Comparison of ENCODE assay signal across 32 cellular contexts in the genomic region with DNA sequence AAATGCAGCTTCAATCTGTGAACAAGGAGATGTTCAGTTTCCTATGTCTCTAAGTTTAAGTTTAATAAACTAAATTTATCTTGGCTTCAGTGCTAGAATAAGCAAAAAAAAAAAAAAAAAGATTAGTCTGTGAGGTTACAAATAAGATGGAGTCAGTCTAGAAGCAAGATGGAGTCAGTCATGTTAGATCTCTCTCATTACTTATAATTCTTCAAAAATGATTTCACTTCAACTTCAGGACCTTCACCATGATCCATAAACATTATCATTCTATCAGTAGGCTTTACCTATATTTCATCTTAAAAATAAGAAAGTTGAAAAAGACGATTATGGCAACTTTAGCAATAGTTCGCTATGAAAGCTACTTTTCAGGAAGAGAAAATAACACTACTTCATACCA. TPM values are rescaled to one million over a fixed set of nuclear protein-coding genes. Genes with fewer than 3 reads are reported as not detected.
"Had no signal": no experiment of that assay in that cellular context is flagged by ENCODE, and none has a peak within 500 bp of the region (broad histone marks: within the 10 kb centered on the region; RNA-seq: fewer than 3 reads in every experiment).

No MANE protein-coding gene starts in this region.

- H3K4me3 Mint-ChIP-seq: naive thymus-derived CD8-positive, alpha-beta T cell; nephron; neural crest cell; stimulated activated naive B cell treated with anti-CD40 and anti-IgM and Interleukin-4, amounts not matched to agents 10 μg/mL and 1 μg/mL and 100 μg/mL, for 72 hours had no signal

- H3K4me1 ChIP-seq: lower lobe of right lung, prostate gland, stomach, testis, thyroid gland, transverse colon, upper lobe of left lung, vagina had no signal

- DNase-seq: islet precursor cell; left cardiac atrium; left ventricle myocardium superior; lower lobe of right lung; mammary epithelial cell; mesenchymal stem cell; naive thymus-derived CD8-positive, alpha-beta T cell; nucleus accumbens; pancreas; posterior cingulate gyrus; retina; right cardiac atrium; stimulated activated CD4-positive, alpha-beta T cell treated with anti-CD3 and anti-CD28 coated beads, Interleukin-12 subunit alpha, Interleukin-12 subunit beta, amount 100 ng/mL, for 4 hours; stimulated activated CD4-positive, alpha-beta T cell treated with anti-CD3 and anti-CD28 coated beads, Interleukin-15, amount 100 ng/mL, for 24 hours; stimulated activated CD4-positive, alpha-beta T cell treated with anti-CD3 and anti-CD28 coated beads, Interleukin-2, amount 100 ng/mL, for 24 hours; stimulated activated CD4-positive, alpha-beta T cell treated with anti-CD3 and anti-CD28 coated beads, Interleukin-4, amount 100 ng/mL, for 1 hour; stimulated activated naive B cell treated with anti-CD40 and anti-IgM and Interleukin-4, amounts not matched to agents 10 μg/mL and 1 μg/mL and 100 μg/mL, for 72 hours; stimulated activated naive CD8-positive, alpha-beta T cell treated with anti-CD3 and anti-CD28 coated beads, Interleukin-15, Interleukin-2, amounts not matched to agents 100 U/mL and 50 U/mL, for 24 hours; stomach; testis; thyroid gland; transverse colon; upper lobe of left lung had no signal

- H3K36me3 Mint-ChIP-seq: naive thymus-derived CD8-positive, alpha-beta T cell; stimulated activated naive B cell treated with anti-CD40 and anti-IgM and Interleukin-4, amounts not matched to agents 10 μg/mL and 1 μg/mL and 100 μg/mL, for 72 hours had no signal

- H3K27me3 ChIP-seq: pancreas, stomach, testis, thyroid gland, transverse colon, upper lobe of left lung, vagina had no signal

- FAIRE-seq: pancreas had no signal

- H3K36me3 ChIP-seq: lower lobe of right lung, pancreas, prostate gland, stomach, thyroid gland, transverse colon, upper lobe of left lung, vagina had no signal

- H3K4me3 ChIP-seq: lower lobe of right lung, pancreas, prostate gland, skin epidermis, stomach, testis, thyroid gland, transverse colon, upper lobe of left lung, vagina had no signal

- H3K27ac Mint-ChIP-seq: naive thymus-derived CD8-positive, alpha-beta T cell; nephron had no signal

- H3K9me3 ChIP-seq: lower lobe of right lung, pancreas, prostate gland, stomach, testis, thyroid gland, transverse colon, upper lobe of left lung, vagina had no signal

- H3K4me1 Mint-ChIP-seq: naive thymus-derived CD8-positive, alpha-beta T cell; nephron; neural crest cell; stimulated activated naive B cell treated with anti-CD40 and anti-IgM and Interleukin-4, amounts not matched to agents 10 μg/mL and 1 μg/mL and 100 μg/mL, for 72 hours had no signal

- ATAC-seq: left cardiac atrium; left lobe of liver; left ventricle myocardium superior; lower lobe of right lung; naive thymus-derived CD8-positive, alpha-beta T cell; pancreas; right cardiac atrium; sciatic nerve; stimulated activated naive B cell treated with anti-CD40 and anti-IgM and Interleukin-4, amounts not matched to agents 10 μg/mL and 1 μg/mL and 100 μg/mL, for 72 hours; stimulated activated naive CD8-positive, alpha-beta T cell treated with anti-CD3 and anti-CD28 coated beads, Interleukin-15, Interleukin-2, amounts not matched to agents 100 U/mL and 50 U/mL, for 24 hours had no signal

- H3K9me3 Mint-ChIP-seq: naive thymus-derived CD8-positive, alpha-beta T cell; nephron; neural crest cell; stimulated activated naive B cell treated with anti-CD40 and anti-IgM and Interleukin-4, amounts not matched to agents 10 μg/mL and 1 μg/mL and 100 μg/mL, for 72 hours had no signal

- H3K27ac ChIP-seq: lower lobe of right lung, pancreas, prostate gland, skin epidermis, stomach, testis, thyroid gland, transverse colon, upper lobe of left lung, vagina had no signal

RNA-seq across cellular contexts. Expression of gene TMC1, which starts 30.2 kb away (rescaled TPM):
- total RNA-seq: kidney epithelial cell; left ventricle myocardium superior; lower lobe of right lung; mammary epithelial cell; mucosa of gallbladder; naive thymus-derived CD8-positive, alpha-beta T cell; pancreas; vagina had no signal
- polyA plus RNA-seq: naive thymus-derived CD8-positive, alpha-beta T cell; pancreas had no signal
